ENCODE assay signal across 8 cellular contexts in the genomic region with DNA sequence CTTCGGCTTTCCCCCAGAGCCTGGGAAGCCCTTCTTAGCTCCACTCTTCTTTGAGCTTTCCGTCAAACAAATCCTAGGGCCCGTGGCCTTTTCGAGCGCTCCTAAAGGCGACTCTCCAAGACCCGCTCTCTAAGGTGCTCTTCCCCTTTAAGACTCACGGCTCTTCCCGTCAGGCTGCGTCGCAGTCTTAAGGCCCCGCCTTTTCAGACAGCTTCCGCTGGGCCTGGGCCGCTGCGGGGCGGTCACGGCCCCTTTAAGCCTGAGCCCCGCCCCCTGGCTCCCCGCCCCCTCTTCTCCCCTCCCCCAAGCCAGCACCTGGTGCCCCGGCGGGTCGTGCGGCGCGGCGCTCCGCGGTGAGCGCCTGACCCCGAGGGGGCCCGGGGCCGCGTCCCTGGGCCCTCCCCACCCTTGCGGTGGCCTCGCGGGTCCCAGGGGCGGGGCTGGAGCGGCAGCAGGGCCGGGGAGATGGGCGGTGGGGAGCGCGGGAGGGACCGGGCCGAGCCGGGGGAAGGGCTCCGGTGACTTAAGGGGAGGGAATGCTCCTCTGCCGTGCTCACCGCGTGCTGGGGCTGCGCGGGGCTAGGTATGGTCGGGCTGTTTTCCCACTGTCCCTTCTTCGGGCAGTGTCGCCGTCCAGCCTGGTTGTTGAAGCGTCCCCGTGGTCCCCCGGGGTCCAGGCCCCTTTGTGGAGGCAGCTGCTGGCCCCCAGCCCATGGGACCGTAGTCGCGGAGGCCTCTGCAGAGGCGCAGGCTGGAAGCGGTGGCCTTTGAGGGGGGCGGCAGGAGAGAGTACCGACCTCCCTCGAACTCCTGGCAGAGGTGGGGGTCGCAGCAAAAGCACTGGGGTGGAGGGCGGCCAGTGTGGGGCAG. TPM values are rescaled to one million over a fixed set of nuclear protein-coding genes. Genes with fewer than 3 reads are reported as not detected.
DNase-seq lines count a peak whose midpoint lies in the region; TF ChIP-seq lines count a peak whose summit lies in the region.

Gene PEX5, plus strand, starts transcription at position 289 of the 870 bp plus-strand sequence. CDS start 692 bp downstream, outside the sequence.

- H3K4me2 ChIP-seq in MM.1S (ENCODE audit: low read depth, low read length): peak within 1 kb of the TSS; percentile 97

- peak within 1 kb of the TSS; percentile 89 for H2AFZ ChIP-seq in MM.1S (ENCODE audit: low read length)

- intact Hi-C loops in stomach (cut with DNase I; ENCODE audit: low total_unique reads): no loop called here

- no peaks in the 10 kb centered on the region for H3K9me3 Mint-ChIP-seq in neural crest cell

- H3K27ac ChIP-seq in MM.1S (ENCODE audit: low read length): peak within 1 kb of the TSS; percentile 5; the same call in 1 of the 2 replicates
- H3K27ac ChIP-seq in SJCRH30: peak within 1 kb of the TSS; percentile 60
- H3K27ac ChIP-seq in stomach: peak within 1 kb of the TSS; percentile 79 to 97 (median 92)

- peaks cover 6% of the 10 kb centered on the region for H3K79me2 ChIP-seq in MM.1S (ENCODE audit: low read length)

- H3F3A ChIP-seq in MM.1S (ENCODE audit: insufficient read depth, low read length): no peaks in the 10 kb centered on the region; the same call in 1 of the 2 replicates

- H3K9me2 ChIP-seq in MM.1S (replicated peaks; ENCODE audit: insufficient read depth, low read length): no peaks in the 10 kb centered on the region

- in situ Hi-C loops in G401 (cut with HindIII; ENCODE audit: low sequenced_read_pairs): no loop called here

- H4K20me1 ChIP-seq in MM.1S (ENCODE audit: insufficient read depth, low read length): no peaks in the 10 kb centered on the region

- H3K4me1 ChIP-seq in MM.1S (ENCODE audit: low read length) (peaks cover 8% of the 10 kb centered on the region), SJCRH30 (peaks cover 8% of the 10 kb centered on the region; the same call in 1 of the 2 replicates), stomach (peaks cover 9 to 35% (median 29%) of the 10 kb centered on the region in 4 donors)

- H3K27me3 ChIP-seq in MM.1S (replicated peaks; ENCODE audit: insufficient read depth, low read length) (no peaks in the 10 kb centered on the region), SJCRH30 (no peaks in the 10 kb centered on the region), stomach (no peaks in the 10 kb centered on the region)

- no peak for TF ChIP-seq EP300 in stomach (IDR thresholded peaks at IDR 0.05)

- H3K36me3 ChIP-seq in MM.1S (replicated peaks; ENCODE audit: insufficient read depth, low read length) (no peaks in the 10 kb centered on the region), SJCRH30 (peaks cover 19% of the 10 kb centered on the region), stomach (peaks cover 0 to 32% (median 23%) of the 10 kb centered on the region in 4 donors)

- DNase-seq in G401 (ENCODE audit: low spot score) (peak; percentile 96), HCEC 1CT (peak; percentile 93), MM.1S (peak; percentile 97), SJCRH30 (peak; percentile 87 to 93), foreskin fibroblast (peak; percentile 90 to 97), neural crest cell (ENCODE audit: low read depth, low spot score) (peak; percentile 71), stomach (peak; percentile 92)
- DNase-seq in activated gamma-delta T cell treated with anti-CD3 and anti-CD28 coated beads, Interleukin-2, amount 50 U/mL, for 16 hours (ENCODE audit: low read depth): peak; percentile 71

- no peaks in the 10 kb centered on the region for H3K9me3 ChIP-seq in MM.1S (replicated peaks; ENCODE audit: insufficient read depth, low read length)
- no peaks in the 10 kb centered on the region for H3K9me3 ChIP-seq in SJCRH30 (replicated peaks)
- H3K9me3 ChIP-seq in stomach: no peaks in the 10 kb centered on the region

- WGBS in stomach, 5 donors: 0 to 2% (median 1%) methylated on average over 18 to 68 of the region's 68 CpGs

- TF ChIP-seq CTCF in MM.1S (IDR thresholded peaks at IDR 0.05; ENCODE audit: low read length) (no peak), foreskin fibroblast (IDR thresholded peaks at IDR 0.05; ENCODE audit: low read depth, low read length) (no peak), neural crest cell (conservative IDR thresholded peaks at IDR 0.05) (no peak), stomach (IDR thresholded peaks at IDR 0.05) (no peak)

- H3K4me3 ChIP-seq in MM.1S (ENCODE audit: low read length) (peak within 1 kb of the TSS; percentile 95), SJCRH30 (peak within 1 kb of the TSS; percentile 85), foreskin fibroblast (ENCODE audit: low read depth in 1 of 2, low read length in 2 of 2) (peak within 1 kb of the TSS; percentile 72 to 93), stomach (peak within 1 kb of the TSS; percentile 91 to 95 (median 94))

- no peaks in the 10 kb centered on the region for H3K27me3 Mint-ChIP-seq in neural crest cell (ENCODE audit: low read depth)

- H3K36me3 Mint-ChIP-seq in neural crest cell (ENCODE audit: low read depth): peaks cover 11% of the 10 kb centered on the region

- H3K4me3 Mint-ChIP-seq in neural crest cell: peak within 1 kb of the TSS; percentile 93

- TF ChIP-seq POLR2A in stomach (IDR thresholded peaks at IDR 0.05): no peak

- H3K4me1 Mint-ChIP-seq in neural crest cell: peaks cover 27% of the 10 kb centered on the region

- peak within 1 kb of the TSS; percentile 95 for H3K27ac Mint-ChIP-seq in neural crest cell (ENCODE audit: unreplicated experiment)

- H3K9ac ChIP-seq in MM.1S (ENCODE audit: low read length): peak within 1 kb of the TSS; percentile 79

RNA-seq across cellular contexts. Expression of gene PEX5, which starts in this region (rescaled TPM):
- 62.4 and 64.6 TPM in 2 replicates for total RNA-seq in G401 (2014; rRNA removed; shearing (Covaris generic))
- 27.4 and 29.7 TPM in 2 replicates for total RNA-seq in SJCRH30 (2014; rRNA removed; shearing (Covaris generic))
- total RNA-seq in neural crest cell: 40.2 and 42.2 TPM in 2 replicates
- 10 to 100 TPM; 21.7 to 49.0 (median 24.1) TPM for total RNA-seq in stomach
- 10 to 100 TPM; 15.7 to 23.4 (median 22.6) TPM for polyA plus RNA-seq in stomach

Comparison
In these comparisons a context has a peak if more than half of its experiments do, and no peak if none do; other contexts are left out.
1. Peak in every context shown above with its lines: DNase-seq, H3K4me3 ChIP-seq and H3K27ac ChIP-seq.
2. H3K27ac ChIP-seq: peak in every context shown above with its lines; median percentile 92 in stomach; 60 in SJCRH30; 5 in MM.1S.